31 cellular contexts compared by ENCODE assay signal in the genomic region with DNA sequence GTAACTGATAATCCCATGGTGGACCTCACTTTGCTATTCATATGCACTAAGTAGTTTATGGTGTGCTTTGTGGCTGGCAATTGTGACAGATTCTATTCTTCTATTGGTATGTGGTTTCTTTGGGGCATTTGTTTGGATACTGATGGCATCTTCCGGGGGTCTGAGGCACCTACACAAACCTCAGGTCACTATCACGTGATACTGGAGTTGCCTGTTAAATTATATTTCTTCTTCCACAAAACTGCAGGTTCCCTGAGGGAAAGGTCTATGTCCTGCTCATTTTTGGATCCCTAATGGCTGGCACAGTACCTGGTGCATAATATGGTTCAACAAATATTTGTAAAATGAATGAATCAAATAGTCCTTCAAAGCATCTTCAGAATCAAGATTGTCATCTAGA. TPM values are rescaled to one million over a fixed set of nuclear protein-coding genes. Genes with fewer than 3 reads are reported as not detected.
DNase-seq lines count a peak whose midpoint lies in the region; ATAC-seq, FAIRE-seq and TF ChIP-seq lines count a peak whose summit lies in the region.
"Had no signal": no experiment of that assay in that cellular context is flagged by ENCODE, and none has a peak within 500 bp of the region (broad histone marks: within the 10 kb centered on the region; RNA-seq: fewer than 3 reads in every experiment).

No MANE protein-coding gene starts in this region.

- no peaks in the 10 kb centered on the region for H3K9me3 ChIP-seq in HepG2 (ENCODE audit: low read length)
- no peaks in the 10 kb centered on the region for H3K9me3 ChIP-seq in right lobe of liver
- no peaks in the 10 kb centered on the region for H3K9me3 ChIP-seq in K562 (replicated peaks; ENCODE audit: control insufficient read depth, insufficient read depth, low read depth, low read length)
- H3K9me3 ChIP-seq: A549; BE2C; BLaER1; BLaER1 treated with 17β-estradiol and CSF1 and Interleukin-3, amounts not matched to agents 10 nM and 100 nM; Caco-2 had no signal

- in situ Hi-C loops in HepG2 (cut with HindIII; ENCODE audit: extremely low pct_ligation_motif_present, low pct_unique_long_range_greater_than_20kb) (no loop called here), K562 (cut with MboI) (no loop called here)

- no peak for TF ChIP-seq RAD21 in HepG2 (CRISPR knock-in tag; IDR thresholded peaks at IDR 0.05)
- no peak for TF ChIP-seq RAD21 in K562 (CRISPR knock-in tag; conservative IDR thresholded peaks at IDR 0.05 in 1 of 2, IDR thresholded peaks at IDR 0.05 in 1 of 2)

- no peak overlapping the region for H3K27ac ChIP-seq in HepG2 (ENCODE audit: extremely low read length, insufficient read depth, low read length)
- no peak overlapping the region for H3K27ac ChIP-seq in right lobe of liver
- H3K27ac ChIP-seq in K562 (ENCODE audit: extremely low read depth, low read depth, low read length): no peak overlapping the region
- H3K27ac ChIP-seq: 22Rv1; A549; BLaER1; BLaER1 treated with 17β-estradiol and CSF1 and Interleukin-3, amounts not matched to agents 10 nM and 100 nM; C4-2B had no signal

- H3K27me3 ChIP-seq in HepG2 (ENCODE audit: control insufficient read depth in 1 of 2, insufficient read depth in 2 of 2, low read length in 2 of 2) (peaks cover 0 to 5% of the 10 kb centered on the region in 2 experiments; a peak in 2 of 5 replicates), right lobe of liver (no peaks in the 10 kb centered on the region), K562 (ENCODE audit: control insufficient read depth in 2 of 2, insufficient read depth in 2 of 2, low read length in 2 of 2) (peaks cover 1 to 2% of the 10 kb centered on the region in 2 experiments; a peak in 3 of 5 replicates)
- H3K27me3 ChIP-seq: BE2C; BLaER1; BLaER1 treated with 17β-estradiol and CSF1 and Interleukin-3, amounts not matched to agents 10 nM and 100 nM had no signal

- FAIRE-seq in HepG2 (lab: Jason Lieb, UNC): no peak
- no peak for FAIRE-seq in K562 (lab: Jason Lieb, UNC)
- FAIRE-seq: A204.1, A549, D721Med had no signal

- H3K36me3 ChIP-seq in HepG2 (replicated peaks in 1 of 2; ENCODE audit: control insufficient read depth in 1 of 2, insufficient read depth in 2 of 2, low read length in 2 of 2) (no peaks in the 10 kb centered on the region), right lobe of liver (peaks cover 0 to 2% (median 0%) of the 10 kb centered on the region in 4 donors), K562 (ENCODE audit: control insufficient read depth, insufficient read depth, low read length) (no peaks in the 10 kb centered on the region)
- H3K36me3 ChIP-seq: BE2C, BLaER1 had no signal

- POLR2A ChIA-PET in HepG2 (lab: Yijun Ruan, JAX) (no interaction called here), K562 (lab: Yijun Ruan, JAX) (interaction anchor here (0.8 kb wide), 1 partner anchor 9 kb away, joined by 3 read pairs; no protein-coding TSS in a partner anchor)

- no peak for TF ChIP-seq EP300 in HepG2 (IDR thresholded peaks at IDR 0.05; ENCODE audit: low read depth in 2 of 2, low read length in 2 of 2)
- TF ChIP-seq EP300 in HepG2 (CRISPR knock-in tag; IDR thresholded peaks at IDR 0.05; ENCODE audit: borderline replicate concordance): no peak
- TF ChIP-seq EP300 in K562 (IDR thresholded peaks at IDR 0.05; ENCODE audit: low read length): no peak

- no peak for TF ChIP-seq CTCF in HepG2 (CRISPR knock-in tag; IDR thresholded peaks at IDR 0.05)
- no peak for TF ChIP-seq CTCF in right lobe of liver (IDR thresholded peaks at IDR 0.05)
- no peak for TF ChIP-seq CTCF in K562 (IDR thresholded peaks at IDR 0.05 in 2 of 3, conservative IDR thresholded peaks at IDR 0.05 in 1 of 3; ENCODE audit: insufficient read depth in 2 of 3, low read depth in 1 of 3, low read length in 3 of 3)

- H2AFZ ChIP-seq in HepG2 (ENCODE audit: low read length) (no peak overlapping the region), K562 (ENCODE audit: low read depth, low read length) (no peak overlapping the region)

- WGBS in HepG2 (ENCODE audit: low lambda C conversion rate): 0% methylated on average over 2 of the region's 2 CpGs
- 35% methylated on average over 2 of the region's 2 CpGs for WGBS in right lobe of liver (ENCODE audit: insufficient coverage, low coverage, low lambda C conversion rate, missing lambda C conversion rate)
- 0% methylated on average over 2 of the region's 2 CpGs for WGBS in K562 (ENCODE audit: insufficient coverage, low coverage, missing lambda C conversion rate)

- no peaks in the 10 kb centered on the region for H3K9me1 ChIP-seq in K562 (ENCODE audit: control insufficient read depth, insufficient read depth, low read length)

- H3K79me2 ChIP-seq in HepG2 (ENCODE audit: insufficient read depth, low read length) (no peaks in the 10 kb centered on the region), K562 (ENCODE audit: control insufficient read depth, insufficient read depth, low read length) (no peaks in the 10 kb centered on the region)

- H3K4me3 ChIP-seq in HepG2 (replicated peaks in 1 of 3; ENCODE audit: insufficient read depth in 1 of 3, low read depth in 2 of 3, low read length in 3 of 3) (no peak overlapping the region), right lobe of liver (no peak overlapping the region), K562 (no peak overlapping the region)
- H3K4me3 ChIP-seq: A549; BLaER1; BLaER1 treated with 17β-estradiol and CSF1 and Interleukin-3, amounts not matched to agents 10 nM and 100 nM had no signal

- intact Hi-C loops in HepG2 (cut with micrococcal nuclease; ENCODE audit: unreplicated experiment) (no loop called here), right lobe of liver (cut with DNase I) (no loop called here), K562 (cut with micrococcal nuclease) (no loop called here)

- H3K4me2 ChIP-seq in HepG2 (ENCODE audit: low read depth, low read length) (no peak overlapping the region), K562 (ENCODE audit: insufficient read depth, low read length) (no peak overlapping the region)
- H3K4me2 ChIP-seq: A549; BLaER1; BLaER1 treated with 17β-estradiol and CSF1 and Interleukin-3, amounts not matched to agents 10 nM and 100 nM had no signal

- ATAC-seq in HepG2 (no peak), right lobe of liver (no peak), K562 (no peak)
- ATAC-seq: A549; CD8-positive, alpha-beta T cell had no signal

- TF ChIP-seq POLR2A in HepG2 (IDR thresholded peaks at IDR 0.05; ENCODE audit: insufficient read depth in 1 of 2, low read depth in 2 of 2, low read length in 2 of 2): no peak
- TF ChIP-seq POLR2A in right lobe of liver (IDR thresholded peaks at IDR 0.05): no peak
- TF ChIP-seq POLR2A in K562 (conservative IDR thresholded peaks at IDR 0.05): no peak

- DNase-seq in HepG2 (ENCODE audit: low spot score) (no peak), right lobe of liver (no peak), K562 (ENCODE audit: extremely low read depth in 1 of 4, low spot score in 3 of 4) (no peak), RPMI8226 (no peak)
- DNase-seq: 8988T; ACHN; AML-193; BE2C; C1 segment of cervical spinal cord; Caco-2; Calu3; CD4-positive, alpha-beta memory T cell; CD4-positive, alpha-beta T cell; CD4-positive, CD25-positive, alpha-beta regulatory T cell; CD8-positive, alpha-beta memory T cell; CD8-positive, alpha-beta T cell; COR-L47; DMS 273 treated with DMSO at 0.1 percent for 48 hours; DMS153; DMS53; DMS79; DMS79 treated with DMSO at 0.1 percent for 48 hours; DND-41; EL had no signal

- H4K20me1 ChIP-seq in HepG2 (ENCODE audit: insufficient read depth, low read length): no peaks in the 10 kb centered on the region
- no peaks in the 10 kb centered on the region for H4K20me1 ChIP-seq in K562 (replicated peaks; ENCODE audit: control insufficient read depth, insufficient read depth, low read length)
- H4K20me1 ChIP-seq: BLaER1; BLaER1 treated with 17β-estradiol and CSF1 and Interleukin-3, amounts not matched to agents 10 nM and 100 nM had no signal

- H3K4me1 ChIP-seq in HepG2 (ENCODE audit: insufficient read depth, low read length) (no peaks in the 10 kb centered on the region), right lobe of liver (no peaks in the 10 kb centered on the region), K562 (replicated peaks in 1 of 2; ENCODE audit: control insufficient read depth in 2 of 2, insufficient read depth in 2 of 2, low read length in 2 of 2) (no peaks in the 10 kb centered on the region)
- H3K4me1 ChIP-seq: A549, BE2C, BLaER1, Caco-2 had no signal

- BruUV-seq in HepG2 (replicated peaks; lab: Mats Ljungman, UMichigan) (no TSS peak), K562 (replicated peaks; lab: Mats Ljungman, UMichigan) (no TSS peak)

- CTCF ChIA-PET in HepG2 (lab: Yijun Ruan, JAX; ENCODE audit: low intra/inter-chr PET ratio, low total read pairs) (no interaction called here), K562 (lab: Yijun Ruan, JAX; ENCODE audit: low intra/inter-chr PET ratio) (no interaction called here)

- H3K9ac ChIP-seq in HepG2 (ENCODE audit: insufficient read depth, low read depth, low read length) (no peak overlapping the region), K562 (ENCODE audit: insufficient read depth in 1 of 2, low read depth in 2 of 2, low read length in 2 of 2) (no peak overlapping the region)
- H3K9ac ChIP-seq: BLaER1; BLaER1 treated with 17β-estradiol and CSF1 and Interleukin-3, amounts not matched to agents 10 nM and 100 nM had no signal

RNA-seq across cellular contexts. Expression of gene HELB, which starts 49.5 kb away (rescaled TPM):
- total RNA-seq in HepG2 (2016; rRNA removed; fragmentation: Illumina TruSeq; extraction: Trizol) (3.7 and 4.5 TPM in 2 replicates), right lobe of liver (1 to 10 TPM; 1.5 to 4.2 (median 3.3) TPM), K562 (2014; rRNA removed) (2.4 and 2.9 TPM in 2 replicates), K562 (2014; rRNA removed; fragmentation: Illumina TruSeq; extraction: Trizol) (7.6 and 9.0 TPM in 2 replicates), K562 (2015; rRNA removed; fragmentation: Illumina TruSeq; extraction: Trizol) (4.8 TPM in 2 replicates), K562 (2021) (5.2 and 5.5 TPM in 2 replicates)
- 0.40 and 0.44 TPM in 2 replicates for total RNA-seq in HepG2 (2016; cell fraction: cytosol; rRNA removed; fragmentation: Illumina TruSeq; extraction: Trizol; ENCODE audit: low read depth)
- total RNA-seq in HepG2 (2016; cell fraction: insoluble cytoplasmic fraction; rRNA removed; fragmentation: Illumina TruSeq; extraction: Trizol): 3.0 and 4.9 TPM in 2 replicates
- total RNA-seq in HepG2 (2016; cell fraction: membrane; rRNA removed; fragmentation: Illumina TruSeq; extraction: Trizol): 0.96 and 1.1 TPM in 2 replicates
- 5.6 and 6.5 TPM in 2 replicates for total RNA-seq in HepG2 (2016; cell fraction: nucleus; rRNA removed; fragmentation: Illumina TruSeq; extraction: Trizol)
- polyA plus RNA-seq in HepG2 (2011; rRNA removed) (1.4 and 1.7 TPM in 2 replicates), K562 (2011; rRNA removed) (3.7 TPM in 2 replicates), K562 (2014; fragmentation: Illumina TruSeq; extraction: Trizol) (1.9 TPM in 2 replicates), K562 (2014; fragmentation: Nextera tagmentation; extraction: Ambion mirVana) (under 1 TPM; 0.74 to 0.99 TPM), K562 (2014; rRNA removed) (1.9 and 2.0 TPM in 2 replicates)
- 0.67 and 0.96 TPM in 2 replicates for polyA plus RNA-seq in HepG2 (2011; cell fraction: cytosol; rRNA removed)
- polyA plus RNA-seq in HepG2 (2011; cell fraction: nucleus; rRNA removed): 1.9 and 2.0 TPM in 2 replicates
- 0.64 and 0.81 TPM in 2 replicates for polyA plus RNA-seq in HepG2 (2012)
- 0.03 and 0.05 TPM in 2 replicates for polyA plus RNA-seq in HepG2 (2016; cell fraction: cytosol; fragmentation: Illumina TruSeq; extraction: Trizol; ENCODE audit: low read depth)
- 0.64 and 0.69 TPM in 2 replicates for polyA plus RNA-seq in HepG2 (2016; cell fraction: insoluble cytoplasmic fraction; fragmentation: Illumina TruSeq; extraction: Trizol; ENCODE audit: low read depth)
- 0.07 and 0.10 TPM in 2 replicates for polyA plus RNA-seq in HepG2 (2016; cell fraction: membrane; fragmentation: Illumina TruSeq; extraction: Trizol; ENCODE audit: low read depth)
- 1.3 TPM in 2 replicates for polyA plus RNA-seq in HepG2 (2016; cell fraction: nucleus; fragmentation: Illumina TruSeq; extraction: Trizol; ENCODE audit: insufficient read depth, low read depth)
- polyA minus RNA-seq in HepG2 (2011; rRNA and poly(A)+ RNA removed; ENCODE audit: low replicate concordance): 5.1 and 7.0 TPM in 2 replicates
- 2.3 and 2.4 TPM in 2 replicates for polyA minus RNA-seq in HepG2 (2011; cell fraction: cytosol; rRNA and poly(A)+ RNA removed)
- 24.2 and 25.5 TPM in 2 replicates for polyA minus RNA-seq in HepG2 (2011; cell fraction: nucleus; rRNA and poly(A)+ RNA removed)
- total RNA-seq in K562 (2011; cell fraction: chromatin; rRNA removed; ENCODE audit: low replicate concordance): 8.3 and 35.0 TPM in 2 replicates
- total RNA-seq in K562 (2011; cell fraction: nucleolus; rRNA removed): 3.5 and 6.6 TPM in 2 replicates
- total RNA-seq in K562 (2011; cell fraction: nucleoplasm; rRNA removed): 12.2 and 23.0 TPM in 2 replicates
- polyA plus RNA-seq in K562 (2011; cell fraction: cytosol; rRNA removed): 0.85 and 2.0 TPM in 2 replicates
- 3.4 and 3.6 TPM in 2 replicates for polyA plus RNA-seq in K562 (2011; cell fraction: nucleus; rRNA removed)
- 1.2 and 1.4 TPM in 2 replicates for polyA plus RNA-seq in K562 (2012)
- polyA minus RNA-seq in K562 (2011; rRNA and poly(A)+ RNA removed): 13.6 TPM in 2 replicates
- polyA minus RNA-seq in K562 (2011; cell fraction: cytosol; rRNA and poly(A)+ RNA removed): 3.8 and 4.7 TPM in 2 replicates
- polyA minus RNA-seq in K562 (2011; cell fraction: nucleus; rRNA and poly(A)+ RNA removed): 7.5 and 12.8 TPM in 2 replicates

Comparison
In these comparisons a context has a peak if more than half of its experiments do, and no peak if none do; other contexts are left out.
1. Of the 241 proteins assayed by ChIP-seq in both HepG2 and K562: peak only in HepG2: RAD51; only in K562: TFE3; in both: none; in neither: 239.